In the genomic region with DNA sequence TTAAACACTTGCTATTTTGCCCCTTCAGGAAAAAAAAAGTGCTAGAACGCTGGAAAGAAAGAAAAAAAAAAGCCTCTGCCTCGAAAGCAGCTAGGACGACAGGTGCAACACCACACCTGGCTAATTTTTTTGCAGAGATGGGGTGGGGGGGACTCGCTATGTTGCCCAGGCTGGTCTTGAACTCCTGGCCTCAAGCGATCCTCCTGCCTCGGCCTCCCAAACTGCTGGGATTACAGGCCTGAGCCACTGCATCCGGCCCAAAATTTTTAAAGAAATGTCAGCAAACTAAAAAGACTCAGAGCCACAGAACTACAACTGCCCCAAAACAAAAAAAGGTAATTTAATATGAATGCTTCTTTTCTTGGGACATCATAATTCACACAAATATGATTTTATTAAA, we compare ENCODE assay signal across 1 cellular context.
TF ChIP-seq lines count a peak whose summit lies in the region.

No MANE protein-coding gene starts in this region.

TF ChIP-seq in K562, 482 proteins besides CTCF, POLR2A, EP300 and RAD21 (continued from another document):
- TF ChIP-seq, protein P1, sequence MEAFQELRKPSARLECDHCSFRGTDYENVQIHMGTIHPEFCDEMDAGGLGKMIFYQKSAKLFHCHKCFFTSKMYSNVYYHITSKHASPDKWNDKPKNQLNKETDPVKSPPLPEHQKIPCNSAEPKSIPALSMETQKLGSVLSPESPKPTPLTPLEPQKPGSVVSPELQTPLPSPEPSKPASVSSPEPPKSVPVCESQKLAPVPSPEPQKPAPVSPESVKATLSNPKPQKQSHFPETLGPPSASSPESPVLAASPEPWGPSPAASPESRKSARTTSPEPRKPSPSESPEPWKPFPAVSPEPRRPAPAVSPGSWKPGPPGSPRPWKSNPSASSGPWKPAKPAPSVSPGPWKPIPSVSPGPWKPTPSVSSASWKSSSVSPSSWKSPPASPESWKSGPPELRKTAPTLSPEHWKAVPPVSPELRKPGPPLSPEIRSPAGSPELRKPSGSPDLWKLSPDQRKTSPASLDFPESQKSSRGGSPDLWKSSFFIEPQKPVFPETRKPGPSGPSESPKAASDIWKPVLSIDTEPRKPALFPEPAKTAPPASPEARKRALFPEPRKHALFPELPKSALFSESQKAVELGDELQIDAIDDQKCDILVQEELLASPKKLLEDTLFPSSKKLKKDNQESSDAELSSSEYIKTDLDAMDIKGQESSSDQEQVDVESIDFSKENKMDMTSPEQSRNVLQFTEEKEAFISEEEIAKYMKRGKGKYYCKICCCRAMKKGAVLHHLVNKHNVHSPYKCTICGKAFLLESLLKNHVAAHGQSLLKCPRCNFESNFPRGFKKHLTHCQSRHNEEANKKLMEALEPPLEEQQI (IDR thresholded peaks at IDR 0.05), result no peak
